Comparison of ENCODE assay signal across 8 cellular contexts in genomic region chr6:28896505-28897392, GRCh38. TPM values are rescaled to one million over a fixed set of nuclear protein-coding genes. Genes with fewer than 3 reads are reported as not detected.
DNase-seq lines count a peak whose midpoint lies in the region; ATAC-seq and TF ChIP-seq lines count a peak whose summit lies in the region.

No MANE protein-coding gene starts in this region.

- H3K36me3 ChIP-seq in ectodermal cell (ENCODE audit: control insufficient read depth, insufficient read depth, low read length) = no peaks in the 10 kb centered on the region

- H3K27ac ChIP-seq in 22Rv1 = peak overlapping the region; percentile 99
- H3K27ac ChIP-seq in ectodermal cell (ENCODE audit: insufficient read depth, low read depth, low read length, poor library complexity, severe bottlenecking) = peak overlapping the region; percentile 98

- H3K4me1 ChIP-seq in ectodermal cell (ENCODE audit: control insufficient read depth, insufficient read depth, low read length) = no peaks in the 10 kb centered on the region

- DNase-seq in NCI-H526 treated with DMSO at 0.1 percent for 48 hours (lab: John Stamatoyannopoulos, UW) = peak; percentile 48
- DNase-seq in activated CD4-positive, alpha-beta memory T cell treated with anti-CD3 and anti-CD28 coated beads for 36 hours = peak; percentile 65
- DNase-seq in lung microvascular endothelial cell (ENCODE audit: low read depth in 2 of 2) = peak; percentile 71 to 83
- DNase-seq in stimulated activated CD8-positive, alpha-beta memory T cell treated with anti-CD3 and anti-CD28 coated beads, Interleukin-4, amount 100 ng/mL, for 48 hours = peak; percentile 57

- 0 to 1% methylated on average over 38 to 40 of the region's 41 CpGs for WGBS in ectodermal cell, 2 experiments

- peak; percentile 41 for TF ChIP-seq CTCF in 22Rv1 (IDR thresholded peaks at IDR 0.05)
- TF ChIP-seq CTCF in GM12874 (IDR thresholded peaks at IDR 0.05; ENCODE audit: insufficient read depth, low read depth, low read length) = peak; percentile 29; the same call in 1 of the 2 replicates

- H3K36me3 Mint-ChIP-seq in activated CD4-positive, alpha-beta memory T cell treated with anti-CD3 and anti-CD28 coated beads for 36 hours = peaks cover 18% of the 10 kb centered on the region

- POLR2A ChIA-PET in activated CD4-positive, alpha-beta memory T cell treated with anti-CD3 and anti-CD28 coated beads for 36 hours (lab: Charles Lee) = interaction anchor here (1.0 to 3.2 kb wide), 5 partner anchors 11 to 119 kb away, joined by 3 to 24 read pairs (median 5); no protein-coding TSS in a partner anchor

- no peaks in the 10 kb centered on the region for H3K27me3 ChIP-seq in ectodermal cell (ENCODE audit: control insufficient read depth, insufficient read depth, low read length, poor library complexity, severe bottlenecking)

- peak; percentile 20 for ATAC-seq in HG03039 (IDR thresholded peaks at IDR 0.05; ENCODE audit: unreplicated experiment)

- H3K4me3 ChIP-seq in ectodermal cell (ENCODE audit: insufficient read depth, low read depth, low read length) = peak overlapping the region; percentile 82

- H3K4me1 Mint-ChIP-seq in activated CD4-positive, alpha-beta memory T cell treated with anti-CD3 and anti-CD28 coated beads for 36 hours (ENCODE audit: low read depth) = peaks cover 12% of the 10 kb centered on the region

- no peaks in the 10 kb centered on the region for H3K9me3 ChIP-seq in ectodermal cell (ENCODE audit: control insufficient read depth, low read length)

- peaks cover 2% of the 10 kb centered on the region for H3K9me3 Mint-ChIP-seq in activated CD4-positive, alpha-beta memory T cell treated with anti-CD3 and anti-CD28 coated beads for 36 hours

- peak overlapping the region; percentile 97 for H3K27ac Mint-ChIP-seq in activated CD4-positive, alpha-beta memory T cell treated with anti-CD3 and anti-CD28 coated beads for 36 hours

- H3K4me3 Mint-ChIP-seq in activated CD4-positive, alpha-beta memory T cell treated with anti-CD3 and anti-CD28 coated beads for 36 hours = peak overlapping the region; percentile 86

- H3K27me3 Mint-ChIP-seq in activated CD4-positive, alpha-beta memory T cell treated with anti-CD3 and anti-CD28 coated beads for 36 hours = peaks cover 2% of the 10 kb centered on the region

- CTCF ChIA-PET in activated CD4-positive, alpha-beta memory T cell treated with anti-CD3 and anti-CD28 coated beads for 36 hours (lab: Charles Lee) = interaction anchor here (1.4 to 4.8 kb wide), 4 partner anchors 12 to 119 kb away, joined by 3 to 30 read pairs (median 11); partner anchors contain the start of gene TRIM27

- intact Hi-C loops in activated CD4-positive, alpha-beta memory T cell treated with anti-CD3 and anti-CD28 coated beads for 36 hours (cut with micrococcal nuclease) = loop anchor here (1.0 to 10.0 kb wide), 7 partner anchors 12 to 1762 kb away; a partner anchor contains a TSS

RNA-seq across cellular contexts. Expression of gene TRIM27, which starts 27.0 kb away (rescaled TPM):
- total RNA-seq in activated CD4-positive, alpha-beta memory T cell treated with anti-CD3 and anti-CD28 coated beads for 36 hours = 10 to 100 TPM; 49.7 to 54.6 TPM
- polyA plus RNA-seq in ectodermal cell (2013, experiment 1 of 4) = 66.1 TPM
- 64.5 TPM for polyA plus RNA-seq in ectodermal cell (2013, experiment 2 of 4)
- 49.7 TPM for polyA plus RNA-seq in ectodermal cell (2013, experiment 3 of 4)
- 55.0 TPM for polyA plus RNA-seq in ectodermal cell (2013, experiment 4 of 4)
- total RNA-seq in lung microvascular endothelial cell = 40.8 and 58.5 TPM in 2 replicates

Comparison
In these comparisons a context has a peak if more than half of its experiments do, and no peak if none do; other contexts are left out.
1. Peak in every context shown above with its lines: DNase-seq, ATAC-seq, H3K4me3 ChIP-seq and H3K27ac ChIP-seq.